ENCODE assay signal across 8 cellular contexts in the genomic region with DNA sequence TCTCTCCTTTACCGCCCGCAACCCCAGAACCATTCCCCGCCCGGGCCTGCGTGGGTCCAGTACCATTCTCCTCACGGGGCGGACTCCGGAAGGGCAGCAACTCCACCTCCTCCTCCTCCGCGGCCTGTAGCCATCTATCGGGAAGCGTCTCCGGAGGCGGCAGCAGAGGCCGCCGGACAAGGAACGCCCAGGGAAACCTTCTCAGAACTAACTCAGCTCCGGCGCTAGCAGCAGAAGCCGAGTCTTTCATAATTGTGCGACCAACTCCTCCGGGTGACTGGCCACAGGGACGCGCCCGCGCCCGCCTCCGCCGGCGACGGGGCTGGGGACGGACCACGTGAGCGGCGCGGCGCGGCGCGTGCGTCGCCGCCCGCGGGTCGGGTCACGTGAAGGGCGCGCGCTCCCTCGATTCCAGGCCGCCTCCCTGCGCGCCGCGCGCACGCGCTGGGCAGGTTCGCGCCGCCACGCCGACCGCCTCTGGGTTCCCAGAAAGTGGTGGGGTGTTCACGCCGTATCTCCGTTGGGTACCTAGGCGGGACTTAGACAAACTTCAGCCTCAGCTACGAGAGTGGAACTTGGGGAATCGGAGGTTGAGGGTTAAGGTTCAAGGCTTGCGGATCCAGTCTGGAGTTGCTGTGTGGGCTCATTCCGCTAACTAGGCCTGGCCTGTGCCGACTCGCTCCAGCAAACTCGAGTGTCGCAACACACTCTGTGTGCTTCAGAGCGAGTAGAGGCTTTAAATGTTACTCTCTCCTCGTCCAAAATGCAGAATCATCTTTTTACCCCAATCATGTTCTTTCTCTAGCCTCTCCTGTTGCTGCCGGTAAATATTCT. TPM values are rescaled to one million over a fixed set of nuclear protein-coding genes. Genes with fewer than 3 reads are reported as not detected.
DNase-seq lines count a peak whose midpoint lies in the region; ATAC-seq, FAIRE-seq and TF ChIP-seq lines count a peak whose summit lies in the region.

A gene with protein sequence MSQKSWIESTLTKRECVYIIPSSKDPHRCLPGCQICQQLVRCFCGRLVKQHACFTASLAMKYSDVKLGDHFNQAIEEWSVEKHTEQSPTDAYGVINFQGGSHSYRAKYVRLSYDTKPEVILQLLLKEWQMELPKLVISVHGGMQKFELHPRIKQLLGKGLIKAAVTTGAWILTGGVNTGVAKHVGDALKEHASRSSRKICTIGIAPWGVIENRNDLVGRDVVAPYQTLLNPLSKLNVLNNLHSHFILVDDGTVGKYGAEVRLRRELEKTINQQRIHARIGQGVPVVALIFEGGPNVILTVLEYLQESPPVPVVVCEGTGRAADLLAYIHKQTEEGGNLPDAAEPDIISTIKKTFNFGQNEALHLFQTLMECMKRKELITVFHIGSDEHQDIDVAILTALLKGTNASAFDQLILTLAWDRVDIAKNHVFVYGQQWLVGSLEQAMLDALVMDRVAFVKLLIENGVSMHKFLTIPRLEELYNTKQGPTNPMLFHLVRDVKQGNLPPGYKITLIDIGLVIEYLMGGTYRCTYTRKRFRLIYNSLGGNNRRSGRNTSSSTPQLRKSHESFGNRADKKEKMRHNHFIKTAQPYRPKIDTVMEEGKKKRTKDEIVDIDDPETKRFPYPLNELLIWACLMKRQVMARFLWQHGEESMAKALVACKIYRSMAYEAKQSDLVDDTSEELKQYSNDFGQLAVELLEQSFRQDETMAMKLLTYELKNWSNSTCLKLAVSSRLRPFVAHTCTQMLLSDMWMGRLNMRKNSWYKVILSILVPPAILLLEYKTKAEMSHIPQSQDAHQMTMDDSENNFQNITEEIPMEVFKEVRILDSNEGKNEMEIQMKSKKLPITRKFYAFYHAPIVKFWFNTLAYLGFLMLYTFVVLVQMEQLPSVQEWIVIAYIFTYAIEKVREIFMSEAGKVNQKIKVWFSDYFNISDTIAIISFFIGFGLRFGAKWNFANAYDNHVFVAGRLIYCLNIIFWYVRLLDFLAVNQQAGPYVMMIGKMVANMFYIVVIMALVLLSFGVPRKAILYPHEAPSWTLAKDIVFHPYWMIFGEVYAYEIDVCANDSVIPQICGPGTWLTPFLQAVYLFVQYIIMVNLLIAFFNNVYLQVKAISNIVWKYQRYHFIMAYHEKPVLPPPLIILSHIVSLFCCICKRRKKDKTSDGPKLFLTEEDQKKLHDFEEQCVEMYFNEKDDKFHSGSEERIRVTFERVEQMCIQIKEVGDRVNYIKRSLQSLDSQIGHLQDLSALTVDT (N-terminal part only) (minus strand): TSS at position 330 of the 834 bp plus-strand sequence. CDS start 264 bp downstream, at position 66.

- H3K4me1 ChIP-seq in A549 (peaks cover 22% of the 10 kb centered on the region), breast epithelium (peaks cover 0 to 3% of the 10 kb centered on the region in 2 donors), smooth muscle cell (ENCODE audit: low read depth) (peaks cover 6% of the 10 kb centered on the region)

- no peaks in the 10 kb centered on the region for H3F3A ChIP-seq in smooth muscle cell (ENCODE audit: low read depth)

- TF ChIP-seq RAD21 in A549 (conservative IDR thresholded peaks at IDR 0.05 in 1 of 2, IDR thresholded peaks at IDR 0.05 in 1 of 2), result no peak

- no peak; the same call in 2 of the 3 replicates for TF ChIP-seq CTCF in A549 (IDR thresholded peaks at IDR 0.05)
- no peak for TF ChIP-seq CTCF in WERI-Rb-1 (IDR thresholded peaks at IDR 0.05; ENCODE audit: low read depth, low read length)
- TF ChIP-seq CTCF in breast epithelium (IDR thresholded peaks at IDR 0.05), result no peak
- no peak for TF ChIP-seq CTCF in smooth muscle cell (IDR thresholded peaks at IDR 0.05; ENCODE audit: borderline replicate concordance, insufficient read depth, poor library complexity, severe bottlenecking)

- peaks cover 12% of the 10 kb centered on the region for H3K36me3 ChIP-seq in WERI-Rb-1
- H3K36me3 ChIP-seq in breast epithelium, result no peaks in the 10 kb centered on the region
- H3K36me3 ChIP-seq in smooth muscle cell (ENCODE audit: low read depth), result no peaks in the 10 kb centered on the region

- peaks cover 43% of the 10 kb centered on the region for H3K79me2 ChIP-seq in smooth muscle cell (ENCODE audit: low read depth)

- H3K9ac ChIP-seq in smooth muscle cell (ENCODE audit: low read depth), result peak within 1 kb of the TSS; percentile 80

- H3K4me2 ChIP-seq in A549 (peak within 1 kb of the TSS; percentile 82), smooth muscle cell (peak within 1 kb of the TSS; percentile 88)

- TF ChIP-seq POLR2A in A549 (IDR thresholded peaks at IDR 0.05; ENCODE audit: low read length) (peak; percentile 93), breast epithelium (IDR thresholded peaks at IDR 0.05) (peak; percentile 49)

- H3K4me3 ChIP-seq in A549 (peak within 1 kb of the TSS; percentile 71), WERI-Rb-1 (ENCODE audit: low read depth, low read length) (peak within 1 kb of the TSS; percentile 90), breast epithelium (peak within 1 kb of the TSS; percentile 80 to 88 (median 81)), smooth muscle cell (peak within 1 kb of the TSS; percentile 79)

- peak; percentile 91 for ATAC-seq in A549
- peak; percentile 71 for ATAC-seq in GM18858 (IDR thresholded peaks at IDR 0.05; ENCODE audit: unreplicated experiment)
- peak; percentile 64 for ATAC-seq in HG03095 (IDR thresholded peaks at IDR 0.05; ENCODE audit: unreplicated experiment)

- TF ChIP-seq EP300 in A549 (IDR thresholded peaks at IDR 0.05), result no peak

- no peak for FAIRE-seq in A549 (lab: Jason Lieb, UNC)

- H3K9me3 ChIP-seq in A549 (no peaks in the 10 kb centered on the region), WERI-Rb-1 (ENCODE audit: severe bottlenecking) (no peaks in the 10 kb centered on the region), breast epithelium (no peaks in the 10 kb centered on the region), smooth muscle cell (replicated peaks; ENCODE audit: low read depth) (no peaks in the 10 kb centered on the region)

- DNase-seq in A549 (ENCODE audit: low read depth in 1 of 2, low spot score in 1 of 2) (peak; percentile 89 to 93), NCI-H2196 treated with DMSO at 0.1 percent for 48 hours (lab: John Stamatoyannopoulos, UW; ENCODE audit: unreplicated experiment) (peak; percentile 28), WERI-Rb-1 (peak; percentile 85), breast epithelium (ENCODE audit: low spot score in 2 of 2) (peak; percentile 76 to 78), iPS-NIHi11 (ENCODE audit: low spot score) (peak; percentile 94), smooth muscle cell (lab: John Stamatoyannopoulos, UW; ENCODE audit: unreplicated experiment) (peak; percentile 67)

- CTCF ChIA-PET in A549 (lab: Yijun Ruan, JAX), result interaction anchor here (1.0 to 3.2 kb wide), 6 partner anchors 11 to 200 kb away, joined by 3 to 15 read pairs (median 6); no protein-coding TSS in a partner anchor

- H3K27me3 ChIP-seq in WERI-Rb-1 (ENCODE audit: insufficient read depth, low read depth, severe bottlenecking) (no peaks in the 10 kb centered on the region), breast epithelium (no peaks in the 10 kb centered on the region), smooth muscle cell (ENCODE audit: low read depth) (no peaks in the 10 kb centered on the region)

- peak within 1 kb of the TSS; percentile 85 to 93 for H3K27ac ChIP-seq in A549
- peak within 1 kb of the TSS; percentile 95 for H3K27ac ChIP-seq in WERI-Rb-1
- H3K27ac ChIP-seq in breast epithelium, result peak within 1 kb of the TSS; percentile 96
- H3K27ac ChIP-seq in smooth muscle cell (ENCODE audit: low read depth), result peak within 1 kb of the TSS; percentile 87

- intact Hi-C loops in breast epithelium (cut with DNase I; ENCODE audit: low total_unique reads), result loop anchor here (10.0 kb wide), 1 partner anchor 218 kb away; a partner anchor contains a TSS

- H4K20me1 ChIP-seq in smooth muscle cell (ENCODE audit: low read depth), result peaks cover 41% of the 10 kb centered on the region

- peak within 1 kb of the TSS; percentile 98 for H2AFZ ChIP-seq in smooth muscle cell (ENCODE audit: low read depth)

- 2% methylated on average over 33 of the region's 80 CpGs for WGBS in A549 (ENCODE audit: missing lambda C conversion rate)
- 1% methylated on average over 78 of the region's 80 CpGs for WGBS in smooth muscle cell (ENCODE audit: low lambda C conversion rate)

- POLR2A ChIA-PET in A549 (lab: Yijun Ruan, JAX), result interaction anchor here (1.1 to 1.9 kb wide), 7 partner anchors 10 to 332 kb away, joined by 3 to 7 read pairs (median 6); a partner anchor contains a TSS

TF ChIP-seq in A549, 52 proteins besides CTCF, POLR2A, EP300 and RAD21 (continues in another document):
- TF ChIP-seq HEYL (CRISPR knock-in tag; IDR thresholded peaks at IDR 0.05), result no peak
- peak; percentile 72 for TF ChIP-seq MAFK (IDR thresholded peaks at IDR 0.05; ENCODE audit: partially characterized antibody)
- TF ChIP-seq SREBF2 (IDR thresholded peaks at IDR 0.05), result no peak
- no peak for TF ChIP-seq FOSB (CRISPR knock-in tag; IDR thresholded peaks at IDR 0.05)
- TF ChIP-seq, protein P1, sequence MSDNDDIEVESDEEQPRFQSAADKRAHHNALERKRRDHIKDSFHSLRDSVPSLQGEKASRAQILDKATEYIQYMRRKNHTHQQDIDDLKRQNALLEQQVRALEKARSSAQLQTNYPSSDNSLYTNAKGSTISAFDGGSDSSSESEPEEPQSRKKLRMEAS (IDR thresholded peaks at IDR 0.05), result peak; percentile 98
- TF ChIP-seq KDM1A (IDR thresholded peaks at IDR 0.05; ENCODE audit: low read depth), result no peak
- TF ChIP-seq HOXB13 (CRISPR knock-in tag; IDR thresholded peaks at IDR 0.05; ENCODE audit: low read depth), result peak; percentile 43; the same call in 1 of the 2 replicates
- TF ChIP-seq, protein P2, sequence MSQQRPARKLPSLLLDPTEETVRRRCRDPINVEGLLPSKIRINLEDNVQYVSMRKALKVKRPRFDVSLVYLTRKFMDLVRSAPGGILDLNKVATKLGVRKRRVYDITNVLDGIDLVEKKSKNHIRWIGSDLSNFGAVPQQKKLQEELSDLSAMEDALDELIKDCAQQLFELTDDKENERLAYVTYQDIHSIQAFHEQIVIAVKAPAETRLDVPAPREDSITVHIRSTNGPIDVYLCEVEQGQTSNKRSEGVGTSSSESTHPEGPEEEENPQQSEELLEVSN (IDR thresholded peaks at IDR 0.05; ENCODE audit: borderline replicate concordance, low read depth), result peak; percentile 91
- no peak for TF ChIP-seq NFE2L2 (conservative IDR thresholded peaks at IDR 0.05; ENCODE audit: low read length)

RNA-seq across cellular contexts. Expression of the gene that starts here (rescaled TPM):
- polyA plus RNA-seq in A549 (2011; rRNA removed) (39.2 and 47.8 TPM in 2 replicates), A549 (2017; fragmentation: RNase III; extraction: RNeasy Plus Mini Kit Qiagen cat#74134 plus additional on column Dnase treatment) (25.7 to 28.9 TPM (median 27.3 TPM) in 3 replicates), smooth muscle cell (5.6 and 6.3 TPM in 2 replicates)
- polyA plus RNA-seq in A549 (2012; cell fraction: cytosol; rRNA removed), result 6.8 and 7.2 TPM in 2 replicates
- 6.1 and 11.0 TPM in 2 replicates for polyA plus RNA-seq in A549 (2012; cell fraction: nucleus; rRNA removed)
- 21.0 and 24.5 TPM in 2 replicates for polyA minus RNA-seq in A549 (2011; rRNA and poly(A)+ RNA removed)
- total RNA-seq in breast epithelium (10 to 100 TPM; 44.0 to 94.4 (median 66.2) TPM), smooth muscle cell (28.2 and 32.8 TPM in 2 replicates)

Comparison
In these comparisons a context has a peak if more than half of its experiments do, and no peak if none do; other contexts are left out.
1. Peak in every context shown above with its lines: DNase-seq, ATAC-seq, H3K4me3 ChIP-seq and H3K27ac ChIP-seq.
2. DNase-seq: peak in every context shown above with its lines; median percentile 94 in iPS-NIHi11; 91 in A549; 85 in WERI-Rb-1; 77 in breast epithelium; 67 in smooth muscle cell; 28 in NCI-H2196 treated with DMSO at 0.1 percent for 48 hours.